ENCODE assay signal across 11 cellular contexts in genomic region chr20:62376112-62377063, GRCh38. TPM values are rescaled to one million over a fixed set of nuclear protein-coding genes. Genes with fewer than 3 reads are reported as not detected.
DNase-seq lines count a peak whose midpoint lies in the region; ATAC-seq and TF ChIP-seq lines count a peak whose summit lies in the region.
"Had no signal": no experiment of that assay in that cellular context is flagged by ENCODE, and none has a peak within 500 bp of the region (broad histone marks: within the 10 kb centered on the region; RNA-seq: fewer than 3 reads in every experiment).

No MANE protein-coding gene starts in this region.

- ATAC-seq in foreskin keratinocyte (peak; percentile 33), omental fat pad (ENCODE audit: low FRiP score) (peak; percentile 72), HG02852 (IDR thresholded peaks at IDR 0.05; ENCODE audit: unreplicated experiment) (no peak), HG03469 (IDR thresholded peaks at IDR 0.05; ENCODE audit: unreplicated experiment) (no peak)

- DNase-seq in AG10803 (ENCODE audit: low read depth) (no peak), SK-N-DZ (ENCODE audit: low spot score) (peak; percentile 85), foreskin keratinocyte (peak in 1 of 2 donors; percentile 61), omental fat pad (ENCODE audit: low spot score) (no peak), cerebellar nuclear complex (lab: John Stamatoyannopoulos, UW) (no peak)
- DNase-seq in activated CD4-positive, CD25-positive, alpha-beta regulatory T cell (lab: John Stamatoyannopoulos, UW): no peak
- DNase-seq: DND-41 had no signal

- H3K4me3 ChIP-seq in AG10803 (ENCODE audit: low read length): no peak overlapping the region

- peak; percentile 47 for TF ChIP-seq CTCF in AG10803 (conservative IDR thresholded peaks at IDR 0.05; ENCODE audit: low read length)
- TF ChIP-seq CTCF in foreskin keratinocyte (conservative IDR thresholded peaks at IDR 0.05): peak; percentile 79
- peak in 1 of 3 donors; percentile 19 for TF ChIP-seq CTCF in omental fat pad (IDR thresholded peaks at IDR 0.05)

- H3K4me1 ChIP-seq in foreskin keratinocyte: peaks cover 31% of the 10 kb centered on the region

- H3K27ac ChIP-seq in foreskin keratinocyte: no peak overlapping the region
- H3K27ac ChIP-seq: KMS-11 had no signal

- H3K27me3 ChIP-seq in foreskin keratinocyte: no peaks in the 10 kb centered on the region

RNA-seq across cellular contexts. Expression of gene LAMA5, which starts 9.3 kb away (rescaled TPM):
- polyA plus RNA-seq in SK-N-DZ (2014; cell fraction: cytosol; rRNA removed): 32.9 and 33.6 TPM in 2 replicates
- polyA plus RNA-seq in SK-N-DZ (2014; cell fraction: nucleus; rRNA removed): 352 and 482 TPM in 2 replicates
- total RNA-seq in foreskin keratinocyte: 72.6 and 87.7 TPM in 2 replicates
- polyA plus RNA-seq in foreskin keratinocyte: 62.3 and 75.3 TPM in 2 replicates
- total RNA-seq in omental fat pad: 100 to 1,000 TPM in 1 of 4 donors, 10 to 100 TPM in 3; 45.5 to 115 (median 62.5) TPM

RNA-seq across cellular contexts. Expression of gene RPS21, which starts 10.5 kb away (rescaled TPM):
- 10,912 and 11,337 TPM in 2 replicates for polyA plus RNA-seq in SK-N-DZ (2014; cell fraction: cytosol; rRNA removed)
- polyA plus RNA-seq in SK-N-DZ (2014; cell fraction: nucleus; rRNA removed): 6,422 and 11,565 TPM in 2 replicates
- total RNA-seq in foreskin keratinocyte: 1,147 and 1,424 TPM in 2 replicates
- 3,116 and 3,644 TPM in 2 replicates for polyA plus RNA-seq in foreskin keratinocyte
- 1,000 to 10,000 TPM; 1,582 to 2,182 (median 2,056) TPM for total RNA-seq in omental fat pad

RNA-seq across cellular contexts. Expression of gene CABLES2, which starts 30.7 kb away (rescaled TPM):
- polyA plus RNA-seq in SK-N-DZ (2014; cell fraction: cytosol; rRNA removed): 7.8 and 8.4 TPM in 2 replicates
- 4.6 and 8.4 TPM in 2 replicates for polyA plus RNA-seq in SK-N-DZ (2014; cell fraction: nucleus; rRNA removed)
- total RNA-seq in foreskin keratinocyte (6.2 and 7.1 TPM in 2 replicates), omental fat pad (1 to 10 TPM; 1.5 to 2.8 (median 2.5) TPM)
- 5.7 and 5.8 TPM in 2 replicates for polyA plus RNA-seq in foreskin keratinocyte

RNA-seq across cellular contexts. Expression of gene RBBP8NL, which starts 51.0 kb away (rescaled TPM):
- not detected in 2 replicates for polyA plus RNA-seq in SK-N-DZ (2014; cell fraction: cytosol; rRNA removed)
- not detected in 2 replicates for polyA plus RNA-seq in SK-N-DZ (2014; cell fraction: nucleus; rRNA removed)
- total RNA-seq in foreskin keratinocyte: not detected in 2 replicates
- not detected in 2 replicates for polyA plus RNA-seq in foreskin keratinocyte
- not detected for total RNA-seq in omental fat pad
- polyA plus RNA-seq: neural cell had no signal

Comparison
In these comparisons a context has a peak if more than half of its experiments do, and no peak if none do; other contexts are left out.
1. ATAC-seq: peak in foreskin keratinocyte (single experiment) and omental fat pad (single experiment); none in HG02852 (single experiment) and HG03469 (single experiment).